Comparison of ENCODE assay signal across 9 cellular contexts in genomic region chr6:155079985-155080452, GRCh38.
DNase-seq lines count a peak whose midpoint lies in the region; ATAC-seq lines count a peak whose summit lies in the region.
"Had no signal": no experiment of that assay in that cellular context is flagged by ENCODE, and none has a peak within 500 bp of the region (broad histone marks: within the 10 kb centered on the region; RNA-seq: fewer than 3 reads in every experiment).

No MANE protein-coding gene starts in this region.

- no peak overlapping the region for H3K27ac ChIP-seq in CD4-positive, CD25-positive, alpha-beta regulatory T cell (ENCODE audit: insufficient read depth, low read length, poor library complexity, severe bottlenecking)

- peak overlapping the region in 2 of 3 donors; percentile 16 to 65 for H3K27ac Mint-ChIP-seq in CD4-positive, CD25-positive, alpha-beta regulatory T cell

- no peak overlapping the region for H3K4me3 Mint-ChIP-seq in CD4-positive, CD25-positive, alpha-beta regulatory T cell

- H3K4me1 ChIP-seq in CD4-positive, CD25-positive, alpha-beta regulatory T cell (ENCODE audit: control insufficient read depth, insufficient read depth, low read length, poor library complexity, severe bottlenecking): no peaks in the 10 kb centered on the region

- no peak for DNase-seq in CD4-positive, CD25-positive, alpha-beta regulatory T cell
- DNase-seq in HUDEP-2 (lab: John Stamatoyannopoulos, UW; ENCODE audit: unreplicated experiment in 76 of 76): peak in 74 of 76 experiments; percentile 30 to 98 (median 87)
- peak; percentile 64 for DNase-seq in amniotic epithelial cell (ENCODE audit: low read depth)
- DNase-seq in NCI-H526 (lab: John Stamatoyannopoulos, UW): no peak
- no peak for DNase-seq in NCI-H1694 treated with DMSO at 0.1 percent for 48 hours (lab: John Stamatoyannopoulos, UW)
- no peak for DNase-seq in occipital lobe (lab: John Stamatoyannopoulos, UW)
- DNase-seq in middle frontal gyrus (ENCODE audit: extremely low spot score, low spot score): no peak
- DNase-seq: C1 segment of cervical spinal cord had no signal

- ATAC-seq in CD4-positive, CD25-positive, alpha-beta regulatory T cell (ENCODE audit: low read depth in 2 of 2): no peak
- ATAC-seq in GM21447 (IDR thresholded peaks at IDR 0.05; ENCODE audit: unreplicated experiment): peak; percentile 54

- H3K27me3 Mint-ChIP-seq in CD4-positive, CD25-positive, alpha-beta regulatory T cell: no peaks in the 10 kb centered on the region

- H3K4me1 Mint-ChIP-seq in CD4-positive, CD25-positive, alpha-beta regulatory T cell: peaks cover 0 to 12% (median 7%) of the 10 kb centered on the region in 4 donors

- no peaks in the 10 kb centered on the region for H3K36me3 Mint-ChIP-seq in CD4-positive, CD25-positive, alpha-beta regulatory T cell

- no peaks in the 10 kb centered on the region for H3K36me3 ChIP-seq in CD4-positive, CD25-positive, alpha-beta regulatory T cell (ENCODE audit: control insufficient read depth, insufficient read depth, low read length)

- H3K4me3 ChIP-seq in CD4-positive, CD25-positive, alpha-beta regulatory T cell (ENCODE audit: low read depth, low read length): no peak overlapping the region

- H3K9me3 Mint-ChIP-seq in CD4-positive, CD25-positive, alpha-beta regulatory T cell: no peaks in the 10 kb centered on the region

- no peaks in the 10 kb centered on the region for H3K27me3 ChIP-seq in CD4-positive, CD25-positive, alpha-beta regulatory T cell (ENCODE audit: control insufficient read depth, insufficient read depth, low read length)

- no peaks in the 10 kb centered on the region for H3K9me3 ChIP-seq in CD4-positive, CD25-positive, alpha-beta regulatory T cell (ENCODE audit: control insufficient read depth in 2 of 2, low read length in 2 of 2)

Comparison
In these comparisons a context has a peak if more than half of its experiments do, and no peak if none do; other contexts are left out.
1. DNase-seq: peak in HUDEP-2 (74 of 76) and amniotic epithelial cell (single experiment); none in CD4-positive, CD25-positive, alpha-beta regulatory T cell (0 of 3), NCI-H526 (0 of 2), NCI-H1694 treated with DMSO at 0.1 percent for 48 hours (single experiment), occipital lobe (single experiment) and middle frontal gyrus (single experiment).